2 cellular contexts compared by ENCODE assay signal in genomic region chr12:75809745-75810144, GRCh38.
TF ChIP-seq lines count a peak whose summit lies in the region.

No MANE protein-coding gene starts in this region.

TF ChIP-seq in HCT116, 20 proteins besides CTCF, POLR2A, EP300 and RAD21 (continued from another document):
- TF ChIP-seq POLR2AphosphoS5 (IDR thresholded peaks at IDR 0.05; ENCODE audit: low read depth, low read length) = no peak
- TF ChIP-seq CEBPB (IDR thresholded peaks at IDR 0.05; ENCODE audit: low read depth) = no peak
- no peak for TF ChIP-seq ELF1 (IDR thresholded peaks at IDR 0.05; ENCODE audit: borderline replicate concordance, low read depth)
- TF ChIP-seq TCF7L2 (IDR thresholded peaks at IDR 0.05; ENCODE audit: borderline replicate concordance, extremely low read depth, insufficient read depth, insufficient read length) = no peak
- TF ChIP-seq REST (IDR thresholded peaks at IDR 0.05; ENCODE audit: low read depth) = no peak
- TF ChIP-seq EZH2phosphoT487 (IDR thresholded peaks at IDR 0.05; ENCODE audit: borderline replicate concordance) = no peak
- TF ChIP-seq SRF (IDR thresholded peaks at IDR 0.05; ENCODE audit: low read depth) = no peak
- TF ChIP-seq ZNF274 (IDR thresholded peaks at IDR 0.05; ENCODE audit: low read depth, low read length) = no peak
- TF ChIP-seq EGR1 (IDR thresholded peaks at IDR 0.05; ENCODE audit: low read depth) = no peak
- no peak for TF ChIP-seq FOSL1 (IDR thresholded peaks at IDR 0.05; ENCODE audit: low read depth)
TF ChIP-seq in HCT116: peak in this region for 0.

TF ChIP-seq in WTC11, 78 proteins besides CTCF, POLR2A, EP300 and RAD21 (continued from another document):
- TF ChIP-seq ZNF281 (CRISPR knock-in tag; IDR thresholded peaks at IDR 0.05) = no peak
- no peak for TF ChIP-seq ZMAT4 (CRISPR knock-in tag; IDR thresholded peaks at IDR 0.05)
- TF ChIP-seq ZSCAN18 (CRISPR knock-in tag; IDR thresholded peaks at IDR 0.05) = no peak
- TF ChIP-seq E2F1 (CRISPR knock-in tag; IDR thresholded peaks at IDR 0.05) = no peak
- TF ChIP-seq SOX15 (CRISPR knock-in tag; IDR thresholded peaks at IDR 0.05) = no peak
- no peak for TF ChIP-seq HMGXB4 (CRISPR knock-in tag; IDR thresholded peaks at IDR 0.05)
- no peak for TF ChIP-seq NFE2L1 (CRISPR knock-in tag; IDR thresholded peaks at IDR 0.05)
- no peak for TF ChIP-seq HMGA2 (CRISPR knock-in tag; IDR thresholded peaks at IDR 0.05)
- no peak for TF ChIP-seq ZBTB43 (CRISPR knock-in tag; IDR thresholded peaks at IDR 0.05)
- no peak for TF ChIP-seq IRF1 (CRISPR knock-in tag; IDR thresholded peaks at IDR 0.05)
